Comparison of ENCODE assay signal across 20 cellular contexts in the genomic region with DNA sequence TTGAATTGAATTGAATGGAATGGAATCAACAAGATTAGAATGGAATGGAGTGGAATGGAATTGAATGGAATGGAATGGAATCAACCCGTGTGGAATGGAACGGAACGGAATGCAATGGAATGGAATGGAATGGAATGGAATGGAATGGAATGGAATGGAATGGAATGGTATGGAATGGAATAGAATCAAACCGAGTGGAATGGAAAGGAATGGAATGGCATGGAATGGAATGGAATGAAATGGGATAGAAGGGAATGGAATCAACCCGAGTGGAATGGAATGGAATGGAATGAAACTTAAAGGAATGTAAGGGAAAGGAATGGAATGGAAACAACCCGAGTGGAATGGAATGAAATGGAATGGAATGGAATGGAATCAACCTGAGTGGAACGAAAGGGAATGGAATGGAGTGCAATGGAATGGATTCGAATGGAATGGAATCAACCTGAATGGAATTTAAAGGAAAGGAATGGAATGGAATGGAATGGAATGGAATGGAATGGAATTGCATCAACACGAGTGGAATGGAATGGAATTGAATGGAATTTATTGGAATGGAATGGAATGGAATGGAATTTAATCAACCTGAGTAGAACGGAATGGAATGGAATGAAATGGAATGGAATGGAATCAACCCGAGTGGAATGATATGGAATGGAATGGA.
DNase-seq lines count a peak whose midpoint lies in the region; ATAC-seq, FAIRE-seq and TF ChIP-seq lines count a peak whose summit lies in the region.
"Had no signal": no experiment of that assay in that cellular context is flagged by ENCODE, and none has a peak within 500 bp of the region (broad histone marks: within the 10 kb centered on the region; RNA-seq: fewer than 3 reads in every experiment).

No MANE protein-coding gene starts in this region.

- ATAC-seq in Right ventricle myocardium inferior (peak; percentile 55), left lobe of liver (peak; percentile 53), upper lobe of right lung (peak; percentile 53), HG03354 (IDR thresholded peaks at IDR 0.05; ENCODE audit: poor library complexity, severe bottlenecking, unreplicated experiment) (no peak), HG03469 (IDR thresholded peaks at IDR 0.05; ENCODE audit: unreplicated experiment) (no peak)
- ATAC-seq: activated CD8-positive, alpha-beta T cell treated with anti-CD3 and anti-CD28 coated beads, Interleukin-2, amount 10 ng/mL, durations not matched to agents 7 days and 5 days had no signal

- TF ChIP-seq CTCF in bronchial epithelial cell (IDR thresholded peaks at IDR 0.05; ENCODE audit: insufficient read depth, low read length, severe bottlenecking): no peak
- no peak for TF ChIP-seq CTCF in upper lobe of right lung (IDR thresholded peaks at IDR 0.05)

- no peak for DNase-seq in Right ventricle myocardium inferior (ENCODE audit: missing footprints)
- DNase-seq in cardiac septum (ENCODE audit: low spot score): no peak
- DNase-seq in bronchial epithelial cell (ENCODE audit: low read depth): peak; percentile 46
- no peak for DNase-seq in left lobe of liver (ENCODE audit: low spot score)
- no peak for DNase-seq in upper lobe of right lung
- DNase-seq in dedifferentiated amniotic fluid mesenchymal stem cell (ENCODE audit: extremely low spot score): no peak
- DNase-seq: activated CD8-positive, alpha-beta T cell treated with anti-CD3 and anti-CD28 coated beads, Interleukin-2, amount 10 ng/mL, durations not matched to agents 7 days and 5 days; activated effector memory CD4-positive, alpha-beta T cell treated with anti-CD3 and anti-CD28 coated beads, Interleukin-2, amount 50 U/mL, for 16 hours; effector memory CD4-positive, alpha-beta T cell; glutamatergic neuron; kidney; naive B cell; NCI-H1417; NCI-H510A treated with DMSO at 0.1 percent for 48 hours; retina; stimulated activated CD4-positive, alpha-beta T cell treated with anti-CD3 and anti-CD28 coated beads, Interleukin-4, amount 100 ng/mL, for 24 hours; uterus had no signal

- no peak for FAIRE-seq in bronchial epithelial cell (lab: Jason Lieb, UNC)
- FAIRE-seq: kidney had no signal

- H3K4me3 ChIP-seq in bronchial epithelial cell (ENCODE audit: low read depth, low read length) (no peak overlapping the region), upper lobe of right lung (no peak overlapping the region)
- H3K4me3 ChIP-seq: SK-N-MC, uterus had no signal

- H3K9me3 ChIP-seq in upper lobe of right lung: peaks cover 25% of the 10 kb centered on the region

- H3K36me3 ChIP-seq in bronchial epithelial cell (ENCODE audit: control insufficient read depth, insufficient read depth, low read length) (no peaks in the 10 kb centered on the region), upper lobe of right lung (no peaks in the 10 kb centered on the region)
- H3K36me3 ChIP-seq: uterus had no signal

- H3K27me3 ChIP-seq in bronchial epithelial cell (ENCODE audit: control insufficient read depth, insufficient read depth, low read length) (no peaks in the 10 kb centered on the region), upper lobe of right lung (no peaks in the 10 kb centered on the region)
- H3K27me3 ChIP-seq: uterus had no signal

- no peak overlapping the region for H3K27ac ChIP-seq in upper lobe of right lung
- H3K27ac ChIP-seq: SK-N-MC, uterus had no signal

- intact Hi-C loops in Right ventricle myocardium inferior (cut with DNase I): no loop called here
- intact Hi-C loops in cardiac septum (cut with DNase I): no loop called here
- intact Hi-C loops in upper lobe of right lung (cut with DNase I): no loop called here

- H3K4me1 ChIP-seq in upper lobe of right lung: no peaks in the 10 kb centered on the region
- H3K4me1 ChIP-seq: uterus had no signal

Comparison
In these comparisons a context has a peak if more than half of its experiments do, and no peak if none do; other contexts are left out.
1. ATAC-seq: peak in Right ventricle myocardium inferior (single experiment), left lobe of liver (single experiment) and upper lobe of right lung (single experiment); none in HG03354 (single experiment) and HG03469 (single experiment).